8 cellular contexts compared by ENCODE assay signal in the genomic region with DNA sequence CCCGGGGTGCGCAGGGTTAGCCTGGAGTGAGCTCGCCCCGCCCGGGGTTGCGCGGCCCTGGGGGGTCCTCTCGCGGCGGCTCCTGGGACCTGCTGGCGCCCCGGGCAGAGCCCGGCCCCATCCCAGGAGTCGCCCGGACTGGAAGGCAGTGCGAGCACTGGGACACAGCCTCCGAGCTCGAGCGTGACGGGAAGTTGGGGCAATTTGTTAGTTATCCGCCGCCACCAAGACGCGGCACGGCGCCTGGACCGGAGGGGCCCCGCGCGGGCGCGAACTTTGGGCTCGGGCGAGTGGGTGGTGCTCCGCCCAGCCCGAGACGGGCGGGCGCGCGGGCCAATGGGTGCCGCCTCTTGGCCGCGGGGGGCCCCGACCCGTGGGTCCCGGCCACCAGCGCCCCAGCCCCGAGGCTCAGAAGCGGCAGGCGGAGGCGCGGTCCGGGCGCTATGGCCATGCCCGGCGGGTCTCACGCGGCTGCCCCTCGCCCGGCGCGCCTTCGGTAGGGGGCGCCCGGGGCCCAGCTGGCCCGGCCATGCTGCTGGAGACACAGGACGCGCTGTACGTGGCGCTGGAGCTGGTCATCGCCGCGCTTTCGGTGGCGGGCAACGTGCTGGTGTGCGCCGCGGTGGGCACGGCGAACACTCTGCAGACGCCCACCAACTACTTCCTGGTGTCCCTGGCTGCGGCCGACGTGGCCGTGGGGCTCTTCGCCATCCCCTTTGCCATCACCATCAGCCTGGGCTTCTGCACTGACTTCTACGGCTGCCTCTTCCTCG. TPM values are rescaled to one million over a fixed set of nuclear protein-coding genes. Genes with fewer than 3 reads are reported as not detected.
A peak's percentile ranks its signal among the peaks of the same experiment; 100 is the strongest.
DNase-seq lines count a peak whose midpoint lies in the region; ATAC-seq, FAIRE-seq and TF ChIP-seq lines count a peak whose summit lies in the region.

A gene (plus strand): TSS at position 411 of the 773 bp plus-strand sequence. CDS start 119 bp downstream, at position 530.

- H3K27ac ChIP-seq in H1 (ENCODE audit: low read depth, low read length) (no peak within 1 kb of the TSS), lung (ENCODE audit: low read depth in 1 of 2, low read length in 1 of 2) (peak within 1 kb of the TSS in 1 of 2 donors; percentile 60)

- ATAC-seq in GM21447 (IDR thresholded peaks at IDR 0.05; ENCODE audit: unreplicated experiment) (peak; percentile 57), lung (ENCODE audit: insufficient read depth, low FRiP score) (peak; percentile 79)

- peak within 1 kb of the TSS; percentile 99; the same call in 1 of the 2 replicates for H2BK12ac ChIP-seq in H1 (ENCODE audit: low read depth, low read length)

- H3K56ac ChIP-seq in H1 (replicated peaks; ENCODE audit: insufficient read length, low read depth, low read length), result peak within 1 kb of the TSS; percentile 52

- H2BK120ac ChIP-seq in H1 (replicated peaks; ENCODE audit: low read depth, low read length), result no peak within 1 kb of the TSS

- CTCF ChIA-PET in H1 (lab: Charles Lee; ENCODE audit: partially characterized antibody), result interaction anchor here (1.0 to 3.3 kb wide), 19 partner anchors 10 to 64 kb away, joined by 3 to 38 read pairs (median 5); a partner anchor contains a TSS

- H3K14ac ChIP-seq in H1 (ENCODE audit: insufficient read length), result peak within 1 kb of the TSS; percentile 88

- H3K23ac ChIP-seq in H1 (ENCODE audit: insufficient read length), result no peak within 1 kb of the TSS

- H4K5ac ChIP-seq in H1 (ENCODE audit: insufficient read length, low read depth, low read length), result no peak within 1 kb of the TSS

- H3K27ac Mint-ChIP-seq in CD14-positive monocyte, result peak within 1 kb of the TSS; percentile 83 to 98 (median 94)

- peak within 1 kb of the TSS; percentile 99; the same call in 1 of the 2 replicates for H2BK15ac ChIP-seq in H1 (ENCODE audit: low read length)

- WGBS in H1 (ENCODE audit: extremely low coverage in 1 of 2, insufficient coverage in 1 of 2, insufficient read length in 1 of 2, insufficient replicate concordance in 2 of 2, low coverage in 1 of 2, low lambda C conversion rate in 2 of 2, missing lambda C conversion rate in 1 of 2), 2 experiments, result 2% methylated on average over 53 of the region's 90 CpGs; no CpG with 5 or more reads in 1 of the 2 experiments
- WGBS in lung, 2 donors, result 0 to 1% methylated on average over 57 to 90 of the region's 90 CpGs

- H2BK5ac ChIP-seq in H1 (ENCODE audit: low read depth, low read length), result no peak within 1 kb of the TSS

- H3K9ac ChIP-seq in H1 (replicated peaks in 1 of 4; ENCODE audit: extremely low read depth in 1 of 4, low read depth in 3 of 4, low read length in 3 of 4), result peak within 1 kb of the TSS in 2 of 4 experiments; percentile 0 to 47; a peak in 2 of 7 replicates

- H3K4me3 ChIP-seq in H1 (ENCODE audit: extremely low read depth in 1 of 4, insufficient read depth in 2 of 4, low read depth in 3 of 4, low read length in 4 of 4) (peak within 1 kb of the TSS; percentile 35 to 66 (median 62)), lung (peak within 1 kb of the TSS; percentile 57)

- peak in 1 of 2 experiments; percentile 35; a peak in 1 of 3 replicates for TF ChIP-seq POLR2A in H1 (IDR thresholded peaks at IDR 0.05; ENCODE audit: control extremely low read depth in 1 of 2, low read depth in 2 of 2, low read length in 2 of 2)

- H4K91ac ChIP-seq in H1 (replicated peaks; ENCODE audit: insufficient read length, low read length), result peak within 1 kb of the TSS; percentile 100

- H3K4me1 ChIP-seq in H1 (replicated peaks in 1 of 4; ENCODE audit: control insufficient read depth in 3 of 4, insufficient read depth in 4 of 4, low read length in 3 of 4) (peaks cover 5 to 17% (median 5%) of the 10 kb centered on the region in 4 experiments; a peak in 6 of 7 replicates), lung (ENCODE audit: control insufficient read depth in 2 of 2, insufficient read depth in 2 of 2, low read length in 2 of 2) (peaks cover 3 to 20% of the 10 kb centered on the region in 2 donors)

- TF ChIP-seq EP300 in H1 (IDR thresholded peaks at IDR 0.05; ENCODE audit: borderline replicate concordance in 1 of 2, low read depth in 2 of 2, low read length in 2 of 2), result no peak

- TF ChIP-seq RAD21 in H1 (IDR thresholded peaks at IDR 0.05 in 1 of 2, conservative IDR thresholded peaks at IDR 0.05 in 1 of 2; ENCODE audit: low read depth in 2 of 2, low read length in 2 of 2), result peak; percentile 58 to 72

- H3K4me2 ChIP-seq in H1 (ENCODE audit: insufficient read depth in 1 of 2, low read depth in 2 of 2, low read length in 2 of 2), result peak within 1 kb of the TSS; percentile 59 to 100

- H4K8ac ChIP-seq in H1 (ENCODE audit: extremely low read depth, insufficient read depth, low read length), result peak within 1 kb of the TSS; percentile 84

- peaks cover 2 to 18% (median 6%) of the 10 kb centered on the region in 3 donors for H3K27me3 Mint-ChIP-seq in CD14-positive monocyte (ENCODE audit: low read depth in 3 of 3)

- no peaks in the 10 kb centered on the region for H4K20me1 ChIP-seq in H1 (replicated peaks in 1 of 2; ENCODE audit: control insufficient read depth in 1 of 2, insufficient read depth in 2 of 2, low read length in 2 of 2)

- peak within 1 kb of the TSS; percentile 97 for H3K18ac ChIP-seq in H1 (ENCODE audit: extremely low read depth, low read length)

- H3K27me3 ChIP-seq in H1 (replicated peaks in 1 of 4; ENCODE audit: control insufficient read depth in 3 of 4, extremely low read depth in 1 of 4, insufficient read depth in 3 of 4, low read length in 3 of 4) (peaks cover 10 to 41% (median 35%) of the 10 kb centered on the region in 4 experiments), lung (ENCODE audit: control insufficient read depth, insufficient read depth) (no peaks in the 10 kb centered on the region)

- peak within 1 kb of the TSS; percentile 80 to 89 for H3K4me3 Mint-ChIP-seq in CD14-positive monocyte

- peaks cover 49% of the 10 kb centered on the region for H3K4me1 Mint-ChIP-seq in CD14-positive monocyte

- intact Hi-C loops in CD14-positive monocyte (cut with micrococcal nuclease), result loop anchor here in 1 of 2 donors (5.0 kb wide), 2 partner anchors 52 to 53 kb away; a partner anchor contains a TSS

- no peaks in the 10 kb centered on the region for H3K79me1 ChIP-seq in H1 (ENCODE audit: low read depth, low read length)

- peak within 1 kb of the TSS; percentile 98 for H2AFZ ChIP-seq in H1 (ENCODE audit: low read length)

- no peaks in the 10 kb centered on the region for H3K79me2 ChIP-seq in H1 (ENCODE audit: control insufficient read depth in 1 of 2, insufficient read depth in 2 of 2, low read length in 2 of 2)

- TF ChIP-seq CTCF in CD14-positive monocyte (IDR thresholded peaks at IDR 0.05), result peak; percentile 79
- TF ChIP-seq CTCF in H1 (IDR thresholded peaks at IDR 0.05; ENCODE audit: control extremely low read depth in 1 of 3, insufficient read depth in 1 of 3, low read depth in 1 of 3, low read length in 3 of 3), result peak; percentile 57 to 70 (median 67)
- TF ChIP-seq CTCF in lung (IDR thresholded peaks at IDR 0.05; ENCODE audit: control extremely low read depth, extremely low read depth), result peak; percentile 22

- peaks cover 24 to 29% of the 10 kb centered on the region in 2 donors for H3K36me3 Mint-ChIP-seq in CD14-positive monocyte

- DNase-seq in CD14-positive monocyte (ENCODE audit: low spot score) (peak; percentile 63), NCI-H1930 (lab: John Stamatoyannopoulos, UW) (peak; percentile 48 to 72), H1 (ENCODE audit: low read depth in 1 of 2, low spot score in 2 of 2) (peak in 1 of 2 experiments; percentile 86), lung (ENCODE audit: low spot score) (peak; percentile 68), NCI-H2029 treated with DMSO at 0.1 percent for 48 hours (lab: John Stamatoyannopoulos, UW) (no peak)
- DNase-seq in activated CD4-positive, alpha-beta T cell treated with anti-CD3 and anti-CD28 coated beads, Interleukin-2, amount 50 U/mL, for 4 hours, result peak; percentile 18 to 23
- DNase-seq in stimulated activated CD8-positive, alpha-beta memory T cell treated with anti-CD3 and anti-CD28 coated beads, Interleukin-15, amount 100 ng/mL, for 24 hours (ENCODE audit: low read depth), result peak; percentile 25

- H3K23me2 ChIP-seq in H1 (ENCODE audit: low read depth, low read length), result peaks cover 14% of the 10 kb centered on the region

- POLR2A ChIA-PET in H1 (lab: Charles Lee; ENCODE audit: partially characterized antibody), result interaction anchor here (0.7 to 3.5 kb wide), 10 partner anchors 10 to 89 kb away, joined by 3 to 41 read pairs (median 4); a partner anchor contains a TSS

- H3K9me3 ChIP-seq in H1 (ENCODE audit: insufficient read depth in 2 of 2, low read depth in 1 of 2, low read length in 1 of 2) (no peaks in the 10 kb centered on the region), lung (ENCODE audit: control insufficient read depth in 2 of 2, insufficient read depth in 1 of 2, low read length in 1 of 2) (no peaks in the 10 kb centered on the region)

- no peak for FAIRE-seq in H1 (lab: Jason Lieb, UNC)

- H3K9me3 Mint-ChIP-seq in CD14-positive monocyte, result peaks cover 18 to 28% (median 25%) of the 10 kb centered on the region in 7 donors

- no peaks in the 10 kb centered on the region for H3K36me3 ChIP-seq in H1 (ENCODE audit: control insufficient read depth in 2 of 4, insufficient read depth in 4 of 4, low read length in 3 of 4)
- H3K36me3 ChIP-seq in lung (ENCODE audit: control insufficient read depth in 2 of 2, insufficient read depth in 2 of 2, low read length in 2 of 2), result no peaks in the 10 kb centered on the region

- H3K4ac ChIP-seq in H1 (replicated peaks; ENCODE audit: insufficient read length, low read depth, low read length), result peak within 1 kb of the TSS; percentile 81

- H2BK20ac ChIP-seq in H1 (ENCODE audit: low read length), result peak within 1 kb of the TSS; percentile 93; the same call in 1 of the 2 replicates

- H2AK5ac ChIP-seq in H1 (ENCODE audit: low read depth, low read length), result peak within 1 kb of the TSS; percentile 65; the same call in 1 of the 2 replicates

TF ChIP-seq in H1, 55 proteins besides CTCF, POLR2A, EP300 and RAD21 (continues in another document):
- TF ChIP-seq, protein P1, sequence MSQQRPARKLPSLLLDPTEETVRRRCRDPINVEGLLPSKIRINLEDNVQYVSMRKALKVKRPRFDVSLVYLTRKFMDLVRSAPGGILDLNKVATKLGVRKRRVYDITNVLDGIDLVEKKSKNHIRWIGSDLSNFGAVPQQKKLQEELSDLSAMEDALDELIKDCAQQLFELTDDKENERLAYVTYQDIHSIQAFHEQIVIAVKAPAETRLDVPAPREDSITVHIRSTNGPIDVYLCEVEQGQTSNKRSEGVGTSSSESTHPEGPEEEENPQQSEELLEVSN (IDR thresholded peaks at IDR 0.05), result peak; percentile 96

RNA-seq across cellular contexts. Expression of the gene that starts here (rescaled TPM):
- polyA plus RNA-seq in CD14-positive monocyte, result 1 to 10 TPM; 4.4 to 6.4 TPM
- total RNA-seq in H1 (2021; fragmentation: NEBNext Ultra II Directional; extraction: Animal tissue kit (Norgen Biotek cat#: 25700)), result 2.6 and 3.3 TPM in 2 replicates
- 6.9 and 8.2 TPM in 2 replicates for polyA plus RNA-seq in H1 (2011; rRNA removed)
- 4.8 TPM for polyA plus RNA-seq in H1 (2011; cell fraction: cytosol; rRNA removed)
- 4.8 TPM for polyA plus RNA-seq in H1 (2011; cell fraction: nucleus; rRNA removed)
- 4.1 to 5.4 TPM (median 4.3 TPM) in 4 replicates for polyA plus RNA-seq in H1 (2012, experiment 1 of 2)
- polyA plus RNA-seq in H1 (2012, experiment 2 of 2), result 3.7 TPM
- polyA plus RNA-seq in H1 (2013, experiment 1 of 2), result 1.9 TPM
- polyA plus RNA-seq in H1 (2013, experiment 2 of 2), result 2.3 TPM
- polyA minus RNA-seq in H1 (2011; rRNA and poly(A)+ RNA removed), result 6.0 TPM in 2 replicates
- 3.7 TPM for polyA minus RNA-seq in H1 (2011; cell fraction: cytosol; rRNA and poly(A)+ RNA removed)
- polyA minus RNA-seq in H1 (2011; cell fraction: nucleus; rRNA and poly(A)+ RNA removed), result 7.1 TPM
- 1 to 10 TPM; 4.2 to 9.3 TPM for total RNA-seq in lung
- polyA plus RNA-seq in lung, result 1 to 10 TPM; 4.7 to 5.8 TPM

Comparison
In these comparisons a context has a peak if more than half of its experiments do, and no peak if none do; other contexts are left out.
1. CTCF ChIP-seq: peak in every context shown above with its lines; median percentile 79 in CD14-positive monocyte; 67 in H1; 22 in lung.